30 cellular contexts compared by ENCODE assay signal in the genomic region with DNA sequence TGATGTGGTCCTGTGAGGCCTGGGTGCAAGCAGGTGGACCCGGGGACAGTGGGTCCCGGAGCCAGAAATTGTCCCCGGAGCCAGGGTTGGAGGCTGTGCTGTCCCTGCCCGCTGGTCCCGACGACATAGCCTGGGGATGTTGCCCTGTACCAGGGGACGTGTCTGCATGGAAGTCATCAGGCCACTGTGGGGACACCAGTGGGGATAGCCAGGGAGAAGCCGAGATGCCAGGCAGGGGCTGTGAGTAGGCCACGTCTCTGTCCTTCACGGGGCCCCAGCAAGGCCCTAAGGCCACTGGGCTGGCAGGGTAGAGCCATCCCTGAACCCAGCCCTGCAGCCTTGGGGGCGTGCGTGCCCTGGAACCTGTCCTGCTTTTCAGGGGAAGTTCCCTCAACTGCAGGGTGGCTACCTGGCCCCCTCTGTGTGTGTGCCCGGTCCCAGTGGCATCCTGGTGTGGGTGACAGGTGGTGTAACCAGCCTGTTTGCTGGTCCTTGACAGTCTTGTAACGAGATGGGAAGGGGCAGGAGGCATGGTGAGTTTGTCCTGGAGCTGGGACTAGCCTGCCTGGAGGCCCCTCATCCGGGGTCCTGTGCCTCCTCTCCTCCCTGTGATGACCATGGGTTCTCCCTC.
A peak's percentile ranks its signal among the peaks of the same experiment; 100 is the strongest.
DNase-seq lines count a peak whose midpoint lies in the region; ATAC-seq, FAIRE-seq and TF ChIP-seq lines count a peak whose summit lies in the region.
"Had no signal": no experiment of that assay in that cellular context is flagged by ENCODE, and none has a peak within 500 bp of the region (broad histone marks: within the 10 kb centered on the region; RNA-seq: fewer than 3 reads in every experiment).

No MANE protein-coding gene starts in this region.

- H3K9ac ChIP-seq in kidney (ENCODE audit: low read length in 2 of 2) (no peak overlapping the region), skeletal muscle tissue (ENCODE audit: low read depth in 1 of 3, low read length in 3 of 3) (peak overlapping the region in 1 of 3 donors; percentile 25), Karpas-422 (ENCODE audit: low read length) (no peak overlapping the region)

- TF ChIP-seq CTCF in HEK293 (tag by site-specific recombination; IDR thresholded peaks at IDR 0.05) (no peak), kidney (IDR thresholded peaks at IDR 0.05; ENCODE audit: borderline replicate concordance, extremely low read depth, insufficient read depth) (no peak)

- CTCF ChIA-PET in activated CD8-positive, alpha-beta memory T cell treated with anti-CD3 and anti-CD28 coated beads, Interleukin-2, amount 10 ng/mL, durations not matched to agents 7 days and 5 days (lab: Charles Lee) = no interaction called here
- CTCF ChIA-PET in HEK293 (lab: Yijun Ruan, JAX) = no interaction called here

- no peaks in the 10 kb centered on the region for H3K27me3 ChIP-seq in skeletal muscle tissue (ENCODE audit: control insufficient read depth in 3 of 3, insufficient read depth in 3 of 3, low read length in 3 of 3)
- H3K27me3 ChIP-seq in Karpas-422 (ENCODE audit: low read length) = no peaks in the 10 kb centered on the region
- H3K27me3 ChIP-seq: esophagus squamous epithelium, foreskin keratinocyte had no signal

- H3K27ac ChIP-seq in HEK293 (ENCODE audit: extremely low read depth, low read depth, low read length) (no peak overlapping the region), kidney (ENCODE audit: low read depth in 2 of 2, low read length in 2 of 2) (no peak overlapping the region), skeletal muscle tissue (ENCODE audit: low read depth, low read length) (peak overlapping the region; percentile 22), Karpas-422 (ENCODE audit: low read length) (no peak overlapping the region)
- H3K27ac ChIP-seq: esophagus squamous epithelium, foreskin keratinocyte had no signal

- no peaks in the 10 kb centered on the region for H3K27me3 Mint-ChIP-seq in activated CD8-positive, alpha-beta memory T cell treated with anti-CD3 and anti-CD28 coated beads, Interleukin-2, amount 10 ng/mL, durations not matched to agents 7 days and 5 days
- H3K27me3 Mint-ChIP-seq in effector memory CD8-positive, alpha-beta T cell = no peaks in the 10 kb centered on the region
- H3K27me3 Mint-ChIP-seq: activated CD4-positive, alpha-beta T cell treated with anti-CD3 and anti-CD28 coated beads, Interleukin-2, amount 10 ng/mL, durations not matched to agents 7 days and 5 days; naive B cell; stimulated activated memory B cell treated with anti-CD40 and anti-IgM and Interleukin-4, amounts not matched to agents 10 μg/mL and 1 μg/mL and 100 μg/mL, for 72 hours had no signal

- no peak overlapping the region for H3K4me3 Mint-ChIP-seq in activated CD8-positive, alpha-beta memory T cell treated with anti-CD3 and anti-CD28 coated beads, Interleukin-2, amount 10 ng/mL, durations not matched to agents 7 days and 5 days
- no peak overlapping the region for H3K4me3 Mint-ChIP-seq in effector memory CD8-positive, alpha-beta T cell
- H3K4me3 Mint-ChIP-seq: activated CD4-positive, alpha-beta T cell treated with anti-CD3 and anti-CD28 coated beads, Interleukin-2, amount 10 ng/mL, durations not matched to agents 7 days and 5 days; GM23338; stimulated activated memory B cell treated with anti-CD40 and anti-IgM and Interleukin-4, amounts not matched to agents 10 μg/mL and 1 μg/mL and 100 μg/mL, for 72 hours; T-helper 2 cell treated with Interferon-gamma antibody and Interleukin-4, amounts not matched to agents 5 μg/mL and 100 μg/mL, for 36 hours had no signal

- intact Hi-C loops in kidney (cut with DNase I) = no loop called here

- H3K79me2 ChIP-seq in Karpas-422 (ENCODE audit: low read length) = no peaks in the 10 kb centered on the region

- H3K9me2 ChIP-seq in Karpas-422 (replicated peaks; ENCODE audit: insufficient read depth, low read length) = no peaks in the 10 kb centered on the region

- H3K4me2 ChIP-seq in Karpas-422 (ENCODE audit: low read depth, low read length, poor library complexity, severe bottlenecking) = no peak overlapping the region
- H3K4me2 ChIP-seq: GM23338 had no signal

- no peak for ATAC-seq in activated CD8-positive, alpha-beta memory T cell treated with anti-CD3 and anti-CD28 coated beads, Interleukin-2, amount 10 ng/mL, durations not matched to agents 7 days and 5 days
- ATAC-seq in effector memory CD8-positive, alpha-beta T cell (replicated peaks) = no peak
- ATAC-seq: foreskin keratinocyte; GM23338; left colon; Panc1; stimulated activated memory B cell treated with anti-CD40 and anti-IgM and Interleukin-4, amounts not matched to agents 10 μg/mL and 1 μg/mL and 100 μg/mL, for 72 hours had no signal

- H3K36me3 ChIP-seq in HEK293 (ENCODE audit: control insufficient read depth in 2 of 2, insufficient read depth in 1 of 2, low read length in 2 of 2) (peaks cover 0 to 30% of the 10 kb centered on the region in 2 experiments; a peak in 1 of 3 replicates), kidney (ENCODE audit: control insufficient read depth in 1 of 2, insufficient read depth in 2 of 2, low read length in 2 of 2) (no peaks in the 10 kb centered on the region), skeletal muscle tissue (ENCODE audit: control insufficient read depth in 3 of 3, insufficient read depth in 3 of 3, low read length in 3 of 3) (peaks cover 81 to 91% (median 91%) of the 10 kb centered on the region in 3 donors), Karpas-422 (ENCODE audit: insufficient read depth, low read length) (no peaks in the 10 kb centered on the region)

- H3K4me1 ChIP-seq in HEK293 (ENCODE audit: control insufficient read depth, insufficient read depth, low read length) (no peaks in the 10 kb centered on the region), kidney (ENCODE audit: control insufficient read depth in 1 of 2, insufficient read depth in 1 of 2, low read depth in 1 of 2, low read length in 2 of 2) (peaks cover 0 to 3% of the 10 kb centered on the region in 2 donors), skeletal muscle tissue (ENCODE audit: control insufficient read depth in 3 of 3, insufficient read depth in 3 of 3, low read length in 3 of 3) (peaks cover 11 to 60% (median 40%) of the 10 kb centered on the region in 3 donors), Karpas-422 (ENCODE audit: low read length) (no peaks in the 10 kb centered on the region)
- H3K4me1 ChIP-seq: foreskin keratinocyte had no signal

- POLR2A ChIA-PET in HEK293 (lab: Yijun Ruan, JAX) = interaction anchor here (0.7 kb wide), 1 partner anchor 68 kb away, joined by 3 read pairs; no protein-coding TSS in a partner anchor

- no peaks in the 10 kb centered on the region for H3K9me3 Mint-ChIP-seq in activated CD8-positive, alpha-beta memory T cell treated with anti-CD3 and anti-CD28 coated beads, Interleukin-2, amount 10 ng/mL, durations not matched to agents 7 days and 5 days (ENCODE audit: low read depth)
- no peaks in the 10 kb centered on the region for H3K9me3 Mint-ChIP-seq in effector memory CD8-positive, alpha-beta T cell
- H3K9me3 Mint-ChIP-seq: activated CD4-positive, alpha-beta T cell treated with anti-CD3 and anti-CD28 coated beads, Interleukin-2, amount 10 ng/mL, durations not matched to agents 7 days and 5 days; GM23338; naive B cell; stimulated activated memory B cell treated with anti-CD40 and anti-IgM and Interleukin-4, amounts not matched to agents 10 μg/mL and 1 μg/mL and 100 μg/mL, for 72 hours; T-helper 2 cell treated with Interferon-gamma antibody and Interleukin-4, amounts not matched to agents 5 μg/mL and 100 μg/mL, for 36 hours had no signal

- H2AFZ ChIP-seq in Karpas-422 (ENCODE audit: low read length) = no peak overlapping the region
- H2AFZ ChIP-seq: GM23338 had no signal

- peak; percentile 47 for DNase-seq in activated CD8-positive, alpha-beta memory T cell treated with anti-CD3 and anti-CD28 coated beads for 24 hours
- DNase-seq in activated CD8-positive, alpha-beta memory T cell treated with anti-CD3 and anti-CD28 coated beads, Interleukin-2, amount 10 ng/mL, durations not matched to agents 7 days and 5 days = no peak
- peak; percentile 67 for DNase-seq in kidney
- no peak for DNase-seq in effector memory CD8-positive, alpha-beta T cell
- no peak for DNase-seq in Karpas-422
- DNase-seq in kidney tubule cell (ENCODE audit: low spot score) = no peak
- DNase-seq: 8988T; activated CD4-positive, alpha-beta T cell treated with anti-CD3 and anti-CD28 coated beads, Interleukin-2, amount 10 ng/mL, durations not matched to agents 7 days and 5 days; activated T-cell treated with anti-CD3 and anti-CD28 coated beads, Interleukin-2, amount 50 U/mL, for 48 hours; C1 segment of cervical spinal cord; central memory CD4-positive, alpha-beta T cell; COR-L47; dermis blood vessel endothelial cell; DMS53; esophagus squamous epithelium; foreskin keratinocyte; naive B cell; NCI-H1048; NCI-H1694 treated with DMSO at 0.1 percent for 48 hours; NCI-H446 treated with DMSO at 0.1 percent for 48 hours; NCI-H774; nucleus accumbens had no signal

- no peaks in the 10 kb centered on the region for H3K4me1 Mint-ChIP-seq in activated CD8-positive, alpha-beta memory T cell treated with anti-CD3 and anti-CD28 coated beads, Interleukin-2, amount 10 ng/mL, durations not matched to agents 7 days and 5 days
- peaks cover 0 to 3% of the 10 kb centered on the region in 2 donors for H3K4me1 Mint-ChIP-seq in effector memory CD8-positive, alpha-beta T cell (ENCODE audit: low read depth in 2 of 2)
- H3K4me1 Mint-ChIP-seq: activated CD4-positive, alpha-beta T cell treated with anti-CD3 and anti-CD28 coated beads, Interleukin-2, amount 10 ng/mL, durations not matched to agents 7 days and 5 days; GM23338 had no signal

- no peak overlapping the region for H3K27ac Mint-ChIP-seq in activated CD8-positive, alpha-beta memory T cell treated with anti-CD3 and anti-CD28 coated beads, Interleukin-2, amount 10 ng/mL, durations not matched to agents 7 days and 5 days
- H3K27ac Mint-ChIP-seq in effector memory CD8-positive, alpha-beta T cell = no peak overlapping the region
- H3K27ac Mint-ChIP-seq: activated CD4-positive, alpha-beta T cell treated with anti-CD3 and anti-CD28 coated beads, Interleukin-2, amount 10 ng/mL, durations not matched to agents 7 days and 5 days; GM23338; stimulated activated memory B cell treated with anti-CD40 and anti-IgM and Interleukin-4, amounts not matched to agents 10 μg/mL and 1 μg/mL and 100 μg/mL, for 72 hours; T-helper 2 cell treated with Interferon-gamma antibody and Interleukin-4, amounts not matched to agents 5 μg/mL and 100 μg/mL, for 36 hours had no signal

- H3K9me3 ChIP-seq in HEK293 (ENCODE audit: control insufficient read depth, insufficient read depth, low read depth, low read length) = no peaks in the 10 kb centered on the region
- no peaks in the 10 kb centered on the region for H3K9me3 ChIP-seq in kidney (ENCODE audit: control insufficient read depth in 1 of 2, low read length in 2 of 2)
- no peaks in the 10 kb centered on the region for H3K9me3 ChIP-seq in skeletal muscle tissue (ENCODE audit: control insufficient read depth in 3 of 3, low read length in 3 of 3)
- no peaks in the 10 kb centered on the region for H3K9me3 ChIP-seq in Karpas-422 (ENCODE audit: low read length)
- H3K9me3 ChIP-seq: esophagus squamous epithelium had no signal

- H3K36me3 Mint-ChIP-seq in activated CD8-positive, alpha-beta memory T cell treated with anti-CD3 and anti-CD28 coated beads, Interleukin-2, amount 10 ng/mL, durations not matched to agents 7 days and 5 days = no peaks in the 10 kb centered on the region
- peaks cover 8% of the 10 kb centered on the region for H3K36me3 Mint-ChIP-seq in effector memory CD8-positive, alpha-beta T cell (ENCODE audit: insufficient read depth)

- no peak for FAIRE-seq in kidney (lab: Jason Lieb, UNC)
- FAIRE-seq: urothelium cell line had no signal

- no peaks in the 10 kb centered on the region for H4K20me1 ChIP-seq in Karpas-422 (ENCODE audit: insufficient read depth, low read depth, low read length)

- H3K4me3 ChIP-seq in HEK293 (ENCODE audit: low read depth, low read length) (no peak overlapping the region), kidney (ENCODE audit: low read length in 2 of 2) (no peak overlapping the region), skeletal muscle tissue (ENCODE audit: low read length in 3 of 3) (no peak overlapping the region), Karpas-422 (ENCODE audit: low read length) (no peak overlapping the region)
- H3K4me3 ChIP-seq: esophagus squamous epithelium, GM23338 had no signal

Comparison
In these comparisons a context has a peak if more than half of its experiments do, and no peak if none do; other contexts are left out.
1. DNase-seq: peak in activated CD8-positive, alpha-beta memory T cell treated with anti-CD3 and anti-CD28 coated beads for 24 hours (single experiment) and kidney (single experiment); none in activated CD8-positive, alpha-beta memory T cell treated with anti-CD3 and anti-CD28 coated beads, Interleukin-2, amount 10 ng/mL, durations not matched to agents 7 days and 5 days (single experiment), effector memory CD8-positive, alpha-beta T cell (0 of 3), Karpas-422 (single experiment) and kidney tubule cell (single experiment).